ENCODE assay signal across 21 cellular contexts in the genomic region with DNA sequence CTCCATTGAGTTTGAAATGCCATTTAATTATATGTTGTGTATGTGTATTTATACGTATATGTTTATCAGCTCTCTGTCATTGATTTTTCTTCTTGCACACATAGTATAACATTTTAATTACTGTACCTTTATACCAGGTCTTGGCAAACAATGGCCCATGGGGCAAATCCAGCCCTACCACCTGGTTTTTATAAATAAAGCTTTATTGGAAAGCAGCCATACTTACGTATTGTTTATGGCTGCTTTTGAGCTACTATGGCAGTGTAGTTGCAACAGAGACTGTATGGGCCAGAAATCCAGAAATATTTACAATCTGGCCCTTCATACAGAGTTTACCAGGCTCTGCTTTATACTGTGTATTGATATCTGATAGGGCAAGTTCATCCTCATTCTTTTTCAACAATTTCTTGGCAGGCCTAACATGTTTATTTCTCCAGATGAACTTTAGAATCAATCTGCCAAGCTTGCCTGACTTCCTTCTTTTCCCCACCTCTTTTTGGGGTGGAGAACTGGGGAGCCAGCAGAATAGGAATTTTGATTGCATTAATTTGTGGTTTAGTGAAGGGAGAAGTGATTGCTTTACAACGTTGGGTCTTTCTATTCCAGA. TPM values are rescaled to one million over a fixed set of nuclear protein-coding genes. Genes with fewer than 3 reads are reported as not detected.
A peak's percentile ranks its signal among the peaks of the same experiment; 100 is the strongest.
DNase-seq lines count a peak whose midpoint lies in the region; ATAC-seq, FAIRE-seq and TF ChIP-seq lines count a peak whose summit lies in the region.
"Had no signal": no experiment of that assay in that cellular context is flagged by ENCODE, and none has a peak within 500 bp of the region (broad histone marks: within the 10 kb centered on the region; RNA-seq: fewer than 3 reads in every experiment).

No MANE protein-coding gene starts in this region.

- peaks cover 2% of the 10 kb centered on the region for H3K36me3 Mint-ChIP-seq in activated T-helper 2 cell treated with anti-CD3 and anti-CD28 coated beads, Interferon-gamma antibody, Interleukin-2, Interleukin-4, amounts not matched to agents 10 μg/mL and 5 μg/mL and 100 μg/mL, durations not matched to agents 14 hours and 24 hours and 36 hours (ENCODE audit: low read depth)

- WGBS in right cardiac atrium = 60% methylated on average over 3 of the region's 3 CpGs

- H3K27ac Mint-ChIP-seq in activated T-helper 2 cell treated with anti-CD3 and anti-CD28 coated beads, Interferon-gamma antibody, Interleukin-2, Interleukin-4, amounts not matched to agents 10 μg/mL and 5 μg/mL and 100 μg/mL, durations not matched to agents 14 hours and 24 hours and 36 hours = no peak overlapping the region
- H3K27ac Mint-ChIP-seq: activated T-helper 17 cell treated with anti-CD3 and anti-CD28 coated beads, Interleukin-2, amount 50 U/mL, for 72 hours; CD4-positive, alpha-beta T cell had no signal

- H3K9me3 Mint-ChIP-seq in activated T-helper 2 cell treated with anti-CD3 and anti-CD28 coated beads, Interferon-gamma antibody, Interleukin-2, Interleukin-4, amounts not matched to agents 10 μg/mL and 5 μg/mL and 100 μg/mL, durations not matched to agents 14 hours and 24 hours and 36 hours = no peaks in the 10 kb centered on the region
- H3K9me3 Mint-ChIP-seq: activated T-helper 17 cell treated with anti-CD3 and anti-CD28 coated beads, Interleukin-2, amount 50 U/mL, for 72 hours; CD4-positive, alpha-beta T cell had no signal

- H3K27me3 Mint-ChIP-seq in activated T-helper 2 cell treated with anti-CD3 and anti-CD28 coated beads, Interferon-gamma antibody, Interleukin-2, Interleukin-4, amounts not matched to agents 10 μg/mL and 5 μg/mL and 100 μg/mL, durations not matched to agents 14 hours and 24 hours and 36 hours (ENCODE audit: low read depth) = no peaks in the 10 kb centered on the region
- H3K27me3 Mint-ChIP-seq: activated T-helper 17 cell treated with anti-CD3 and anti-CD28 coated beads, Interleukin-2, amount 50 U/mL, for 72 hours; CD4-positive, alpha-beta T cell had no signal

- intact Hi-C loops in Right ventricle myocardium superior (cut with DNase I) (no loop called here), right cardiac atrium (cut with DNase I) (no loop called here), colonic mucosa (cut with DNase I) (no loop called here), mucosa of descending colon (cut with DNase I, micrococcal nuclease) (no loop called here)
- intact Hi-C loops in activated T-helper 2 cell treated with anti-CD3 and anti-CD28 coated beads, Interferon-gamma antibody, Interleukin-2, Interleukin-4, amounts not matched to agents 10 μg/mL and 5 μg/mL and 100 μg/mL, durations not matched to agents 14 hours and 24 hours and 36 hours (cut with micrococcal nuclease) = no loop called here

- FAIRE-seq in HTR-8/SVneo (lab: Jason Lieb, UNC) = no peak
- FAIRE-seq: A204.1 had no signal

- DNase-seq in Right ventricle myocardium superior = no peak
- DNase-seq in right cardiac atrium = no peak
- DNase-seq in colonic mucosa = no peak
- DNase-seq in mucosa of descending colon = peak in 1 of 3 donors; percentile 35
- no peak for DNase-seq in HTR-8/SVneo (ENCODE audit: insufficient read length, low spot score)
- DNase-seq in activated T-helper 2 cell treated with anti-CD3 and anti-CD28 coated beads, Interferon-gamma antibody, Interleukin-2, Interleukin-4, amounts not matched to agents 10 μg/mL and 5 μg/mL and 100 μg/mL, durations not matched to agents 14 hours and 24 hours and 36 hours (ENCODE audit: low spot score) = no peak
- DNase-seq in EL = no peak
- DNase-seq: caudate nucleus; CD4-positive, alpha-beta T cell; effector CD4-positive, alpha-beta T cell; MM.1S; NCI-H2029; NCI-H526; PC-9; T-helper 9 cell had no signal

- no peak overlapping the region for H3K4me3 ChIP-seq in right cardiac atrium (ENCODE audit: low read length)
- no peak overlapping the region for H3K4me3 ChIP-seq in colonic mucosa
- no peak overlapping the region for H3K4me3 ChIP-seq in mucosa of descending colon
- H3K4me3 ChIP-seq: PC-9, smooth muscle cell, thoracic aorta had no signal

- peak; percentile 25 for ATAC-seq in Right ventricle myocardium superior (ENCODE audit: poor library complexity)
- ATAC-seq in right cardiac atrium = no peak
- ATAC-seq in mucosa of descending colon = peak; percentile 93
- ATAC-seq in HG02571 (IDR thresholded peaks at IDR 0.05; ENCODE audit: unreplicated experiment) = no peak
- ATAC-seq: activated CD4-positive, CD25-positive, alpha-beta regulatory T cell treated with anti-CD3 and anti-CD28 coated beads, Interleukin-2, amount 50 U/mL, for 24 hours; activated T-helper 17 cell treated with anti-CD3 and anti-CD28 coated beads, Interleukin-2, amount 50 U/mL, for 72 hours had no signal

- no peaks in the 10 kb centered on the region for H3K27me3 ChIP-seq in right cardiac atrium (ENCODE audit: control insufficient read depth, insufficient read depth)
- H3K27me3 ChIP-seq in colonic mucosa = no peaks in the 10 kb centered on the region

- H3K27ac ChIP-seq in right cardiac atrium (ENCODE audit: low read length) = no peak overlapping the region
- peak overlapping the region; percentile 51 for H3K27ac ChIP-seq in colonic mucosa
- H3K27ac ChIP-seq: PC-9, thoracic aorta had no signal

- H3K9ac ChIP-seq in colonic mucosa (ENCODE audit: low read depth in 2 of 2, low read length in 2 of 2) = no peak overlapping the region

- H3K9me3 ChIP-seq in right cardiac atrium (ENCODE audit: control insufficient read depth, low read length) = no peaks in the 10 kb centered on the region
- no peaks in the 10 kb centered on the region for H3K9me3 ChIP-seq in colonic mucosa
- no peaks in the 10 kb centered on the region for H3K9me3 ChIP-seq in mucosa of descending colon
- H3K9me3 ChIP-seq: thoracic aorta had no signal

- no peak overlapping the region for H3K4me3 Mint-ChIP-seq in activated T-helper 2 cell treated with anti-CD3 and anti-CD28 coated beads, Interferon-gamma antibody, Interleukin-2, Interleukin-4, amounts not matched to agents 10 μg/mL and 5 μg/mL and 100 μg/mL, durations not matched to agents 14 hours and 24 hours and 36 hours (ENCODE audit: low read depth)
- H3K4me3 Mint-ChIP-seq: activated T-helper 17 cell treated with anti-CD3 and anti-CD28 coated beads, Interleukin-2, amount 50 U/mL, for 72 hours; CD4-positive, alpha-beta T cell had no signal

- H3K4me1 Mint-ChIP-seq in activated T-helper 2 cell treated with anti-CD3 and anti-CD28 coated beads, Interferon-gamma antibody, Interleukin-2, Interleukin-4, amounts not matched to agents 10 μg/mL and 5 μg/mL and 100 μg/mL, durations not matched to agents 14 hours and 24 hours and 36 hours (ENCODE audit: low read depth) = peaks cover 3% of the 10 kb centered on the region

- no peak for TF ChIP-seq CTCF in colonic mucosa (IDR thresholded peaks at IDR 0.05)
- TF ChIP-seq CTCF in mucosa of descending colon (IDR thresholded peaks at IDR 0.05) = no peak

- H3K4me1 ChIP-seq in right cardiac atrium (ENCODE audit: control insufficient read depth, insufficient read depth, low read length) (peaks cover 5% of the 10 kb centered on the region), colonic mucosa (no peaks in the 10 kb centered on the region), mucosa of descending colon (ENCODE audit: low read depth) (peaks cover 20% of the 10 kb centered on the region)

- no peaks in the 10 kb centered on the region for H3K36me3 ChIP-seq in colonic mucosa
- no peaks in the 10 kb centered on the region for H3K36me3 ChIP-seq in mucosa of descending colon (ENCODE audit: low read depth)
- H3K36me3 ChIP-seq: thoracic aorta had no signal

RNA-seq across cellular contexts. Expression of a gene that starts 15.8 kb away (rescaled TPM):
- total RNA-seq in Right ventricle myocardium superior (35.2 TPM), right cardiac atrium (10 to 100 TPM; 53.7 to 60.6 (median 56.8) TPM), colonic mucosa (10 to 100 TPM; 30.4 to 36.0 TPM), mucosa of descending colon (10 to 100 TPM; 31.1 to 72.4 (median 39.0) TPM)
- polyA plus RNA-seq in right cardiac atrium = 15.4 TPM
- 31.5 and 32.6 TPM in 2 replicates for total RNA-seq in activated T-helper 2 cell treated with anti-CD3 and anti-CD28 coated beads, Interferon-gamma antibody, Interleukin-2, Interleukin-4, amounts not matched to agents 10 μg/mL and 5 μg/mL and 100 μg/mL, durations not matched to agents 14 hours and 24 hours and 36 hours

Comparison
In these comparisons a context has a peak if more than half of its experiments do, and no peak if none do; other contexts are left out.
1. ATAC-seq: peak in Right ventricle myocardium superior (single experiment) and mucosa of descending colon (single experiment); none in right cardiac atrium (0 of 2) and HG02571 (single experiment).